1 cellular context compared by ENCODE assay signal in genomic region chr7:88985309-88985708, GRCh38.
TF ChIP-seq lines count a peak whose summit lies in the region.

No MANE protein-coding gene starts in this region.

TF ChIP-seq in GM23338, 12 proteins besides CTCF, POLR2A, EP300 and RAD21 (continued from another document):
- TF ChIP-seq ZNF462 (CRISPR knock-in tag; IDR thresholded peaks at IDR 0.05) = no peak
- no peak for TF ChIP-seq ZNF114 (CRISPR knock-in tag; IDR thresholded peaks at IDR 0.05)
- no peak for TF ChIP-seq CREB1 (CRISPR knock-in tag; IDR thresholded peaks at IDR 0.05; ENCODE audit: low read depth)
- no peak for TF ChIP-seq STAT1 (IDR thresholded peaks at IDR 0.05; ENCODE audit: unreplicated experiment)
